In the genomic region with DNA sequence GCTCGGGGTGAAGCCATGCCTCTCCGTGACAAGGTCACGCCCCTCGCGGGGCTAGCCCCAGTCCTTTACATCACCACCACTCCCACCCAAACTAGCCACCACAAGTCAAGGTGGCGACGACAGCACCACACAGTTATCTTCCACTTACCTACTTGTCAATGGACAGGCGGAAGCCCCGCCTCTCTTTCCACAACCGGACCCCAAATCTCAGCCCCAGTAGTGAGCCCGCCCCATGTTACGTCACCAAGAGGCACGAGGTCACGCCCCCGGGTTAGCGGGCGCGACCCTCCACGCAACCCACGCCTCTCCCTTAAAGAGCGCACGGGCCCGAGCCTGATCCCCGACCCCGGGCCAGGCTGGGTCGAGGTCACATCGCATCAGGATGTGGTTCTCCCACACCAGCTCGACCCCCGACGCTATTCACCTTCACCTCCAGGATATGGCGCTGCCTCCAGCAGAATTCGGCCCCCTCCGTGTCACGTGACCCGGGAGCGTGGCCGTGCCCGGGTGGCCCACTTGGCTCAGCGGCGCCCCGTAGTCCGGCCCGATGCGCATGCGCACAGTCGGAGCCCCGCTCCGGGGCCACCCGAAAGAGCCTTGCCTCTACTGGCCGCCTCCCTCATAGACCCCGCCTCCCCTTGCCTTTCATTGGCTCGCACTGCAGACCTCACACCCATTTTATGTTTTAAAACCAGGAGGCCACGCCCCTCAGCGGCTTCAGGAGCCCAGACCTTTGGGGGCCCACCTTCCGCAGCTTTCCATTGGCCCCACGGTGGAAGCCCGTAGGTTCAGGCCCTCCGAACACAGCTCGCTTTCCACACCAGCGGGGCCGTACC, we compare ENCODE assay signal across 1 cellular context.
TF ChIP-seq lines count a peak whose summit lies in the region.

No MANE protein-coding gene starts in this region.

TF ChIP-seq in HepG2, 621 proteins besides CTCF, POLR2A, EP300 and RAD21 (continued from another document and continues in another):
- TF ChIP-seq, protein P1, sequence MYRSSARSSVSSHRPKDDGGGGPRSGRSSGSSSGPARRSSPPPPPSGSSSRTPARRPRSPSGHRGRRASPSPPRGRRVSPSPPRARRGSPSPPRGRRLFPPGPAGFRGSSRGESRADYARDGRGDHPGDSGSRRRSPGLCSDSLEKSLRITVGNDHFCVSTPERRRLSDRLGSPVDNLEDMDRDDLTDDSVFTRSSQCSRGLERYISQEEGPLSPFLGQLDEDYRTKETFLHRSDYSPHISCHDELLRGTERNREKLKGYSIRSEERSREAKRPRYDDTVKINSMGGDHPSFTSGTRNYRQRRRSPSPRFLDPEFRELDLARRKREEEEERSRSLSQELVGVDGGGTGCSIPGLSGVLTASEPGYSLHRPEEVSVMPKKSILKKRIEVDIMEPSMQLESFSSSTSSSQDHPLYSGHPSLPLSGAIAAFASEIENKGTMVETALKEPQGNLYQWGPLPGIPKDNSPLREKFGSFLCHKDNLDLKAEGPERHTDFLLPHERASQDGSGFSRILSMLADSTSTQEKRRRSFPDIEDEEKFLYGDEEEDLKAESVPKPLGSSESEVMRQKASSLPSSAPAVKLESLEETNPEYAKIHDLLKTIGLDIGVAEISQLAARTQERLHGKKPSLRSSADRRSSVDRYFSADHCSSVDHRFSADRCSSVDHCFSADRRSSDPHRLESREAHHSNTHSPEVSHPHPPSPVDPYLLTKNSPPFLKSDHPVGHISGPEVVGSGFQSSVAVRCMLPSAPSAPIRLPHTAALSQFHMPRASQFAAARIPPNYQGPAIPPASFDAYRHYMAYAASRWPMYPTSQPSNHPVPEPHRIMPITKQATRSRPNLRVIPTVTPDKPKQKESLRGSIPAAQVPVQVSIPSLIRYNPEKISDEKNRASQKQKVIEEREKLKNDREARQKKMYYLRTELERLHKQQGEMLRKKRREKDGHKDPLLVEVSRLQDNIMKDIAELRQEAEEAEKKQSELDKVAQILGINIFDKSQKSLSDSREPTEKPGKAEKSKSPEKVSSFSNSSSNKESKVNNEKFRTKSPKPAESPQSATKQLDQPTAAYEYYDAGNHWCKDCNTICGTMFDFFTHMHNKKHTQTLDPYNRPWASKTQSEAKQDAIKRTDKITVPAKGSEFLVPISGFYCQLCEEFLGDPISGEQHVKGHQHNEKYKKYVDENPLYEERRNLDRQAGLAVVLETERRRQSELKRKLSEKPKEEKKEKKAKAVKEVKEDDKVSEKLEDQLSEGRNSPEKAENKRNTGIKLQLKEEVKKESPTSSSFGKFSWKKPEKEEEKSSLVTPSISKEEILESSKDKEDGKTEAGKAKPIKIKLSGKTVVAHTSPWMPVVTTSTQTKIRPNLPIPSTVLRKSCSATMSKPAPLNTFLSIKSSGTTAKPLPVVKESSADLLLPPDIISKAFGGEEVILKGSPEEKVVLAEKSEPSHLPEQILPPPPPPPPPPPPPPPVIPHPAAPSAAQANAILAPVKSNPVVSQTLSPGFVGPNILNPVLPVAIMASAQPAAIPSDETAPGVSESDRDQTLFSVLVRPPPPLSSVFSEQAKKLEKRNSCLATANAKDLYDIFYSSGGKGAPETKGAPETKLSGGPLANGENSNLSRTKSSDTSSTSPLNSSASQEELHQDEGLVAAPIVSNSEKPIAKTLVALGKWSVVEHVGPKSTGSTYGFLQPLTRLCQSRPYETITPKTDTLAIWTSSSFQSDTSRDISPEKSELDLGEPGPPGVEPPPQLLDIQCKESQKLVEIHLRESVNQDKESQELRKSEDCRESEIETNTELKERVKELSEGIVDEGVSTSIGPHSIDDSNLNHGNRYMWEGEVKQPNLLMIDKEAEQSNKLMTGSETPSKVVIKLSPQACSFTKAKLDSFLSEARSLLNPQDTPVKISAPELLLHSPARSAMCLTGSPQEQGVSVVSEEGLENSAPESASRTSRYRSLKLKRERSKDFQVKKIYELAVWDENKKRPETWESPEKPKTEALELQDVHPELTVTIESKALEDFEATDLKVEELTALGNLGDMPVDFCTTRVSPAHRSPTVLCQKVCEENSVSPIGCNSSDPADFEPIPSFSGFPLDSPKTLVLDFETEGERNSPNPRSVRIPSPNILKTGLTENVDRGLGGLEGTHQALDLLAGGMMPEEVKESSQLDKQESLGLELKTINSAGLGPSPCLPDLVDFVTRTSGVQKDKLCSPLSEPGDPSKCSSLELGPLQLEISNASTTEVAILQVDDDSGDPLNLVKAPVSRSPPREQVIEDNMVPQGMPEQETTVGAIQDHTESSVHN (CRISPR knock-in tag; IDR thresholded peaks at IDR 0.05) = no peak
- peak; percentile 66; the same call in 1 of the 2 replicates for TF ChIP-seq ERF (CRISPR knock-in tag; IDR thresholded peaks at IDR 0.05)
- TF ChIP-seq, protein P2, sequence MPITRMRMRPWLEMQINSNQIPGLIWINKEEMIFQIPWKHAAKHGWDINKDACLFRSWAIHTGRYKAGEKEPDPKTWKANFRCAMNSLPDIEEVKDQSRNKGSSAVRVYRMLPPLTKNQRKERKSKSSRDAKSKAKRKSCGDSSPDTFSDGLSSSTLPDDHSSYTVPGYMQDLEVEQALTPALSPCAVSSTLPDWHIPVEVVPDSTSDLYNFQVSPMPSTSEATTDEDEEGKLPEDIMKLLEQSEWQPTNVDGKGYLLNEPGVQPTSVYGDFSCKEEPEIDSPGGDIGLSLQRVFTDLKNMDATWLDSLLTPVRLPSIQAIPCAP (CRISPR knock-in tag; IDR thresholded peaks at IDR 0.05; ENCODE audit: low read depth) = no peak
- TF ChIP-seq SPEN (CRISPR knock-in tag; IDR thresholded peaks at IDR 0.05; ENCODE audit: low read depth) = peak; percentile 93
- no peak for TF ChIP-seq AKNA (CRISPR knock-in tag; IDR thresholded peaks at IDR 0.05; ENCODE audit: borderline replicate concordance)
- TF ChIP-seq, protein P3, sequence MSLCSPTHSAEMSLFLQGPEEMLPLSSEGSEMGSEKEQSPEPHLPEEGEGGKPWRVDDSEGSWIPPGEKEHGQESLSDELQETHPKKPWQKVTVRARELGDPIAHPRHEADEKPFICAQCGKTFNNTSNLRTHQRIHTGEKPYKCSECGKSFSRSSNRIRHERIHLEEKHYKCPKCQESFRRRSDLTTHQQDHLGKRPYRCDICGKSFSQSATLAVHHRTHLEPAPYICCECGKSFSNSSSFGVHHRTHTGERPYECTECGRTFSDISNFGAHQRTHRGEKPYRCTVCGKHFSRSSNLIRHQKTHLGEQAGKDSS (CRISPR knock-in tag; IDR thresholded peaks at IDR 0.05; ENCODE audit: borderline replicate concordance, low read depth) = no peak; the same call in 1 of the 2 replicates
- TF ChIP-seq ZBTB4 (CRISPR knock-in tag; IDR thresholded peaks at IDR 0.05; ENCODE audit: borderline replicate concordance) = no peak
- no peak for TF ChIP-seq NBN (conservative IDR thresholded peaks at IDR 0.05)
- TF ChIP-seq ETS1 (CRISPR knock-in tag; IDR thresholded peaks at IDR 0.05) = no peak; the same call in 1 of the 2 replicates
- TF ChIP-seq HOXA9 (CRISPR knock-in tag; IDR thresholded peaks at IDR 0.05; ENCODE audit: borderline replicate concordance) = no peak
- TF ChIP-seq ZNF644 (CRISPR knock-in tag; IDR thresholded peaks at IDR 0.05; ENCODE audit: low read depth) = no peak
- peak; percentile 47 to 92 for TF ChIP-seq NR2F1 (CRISPR knock-in tag; IDR thresholded peaks at IDR 0.05)
- no peak for TF ChIP-seq ZKSCAN5 (CRISPR knock-in tag; IDR thresholded peaks at IDR 0.05)
- no peak for TF ChIP-seq POLR2AphosphoS2 (IDR thresholded peaks at IDR 0.05; ENCODE audit: low read depth, low read length)
- no peak for TF ChIP-seq ZNF354B (CRISPR knock-in tag; IDR thresholded peaks at IDR 0.05)
- 0 out of 2 replicates have a peak, but pooled peaks have one; percentile 34 for TF ChIP-seq ZNF451 (CRISPR knock-in tag; IDR thresholded peaks at IDR 0.05)
- TF ChIP-seq TBL1XR1 (IDR thresholded peaks at IDR 0.05; ENCODE audit: borderline replicate concordance, low read length, partially characterized antibody) = peak; percentile 25
- TF ChIP-seq FOXJ3 (CRISPR knock-in tag; IDR thresholded peaks at IDR 0.05; ENCODE audit: borderline replicate concordance) = peak; percentile 47; the same call in 1 of the 2 replicates
- peak; percentile 69; the same call in 1 of the 2 replicates for TF ChIP-seq ZNF619 (CRISPR knock-in tag; IDR thresholded peaks at IDR 0.05)
- TF ChIP-seq, protein P4, sequence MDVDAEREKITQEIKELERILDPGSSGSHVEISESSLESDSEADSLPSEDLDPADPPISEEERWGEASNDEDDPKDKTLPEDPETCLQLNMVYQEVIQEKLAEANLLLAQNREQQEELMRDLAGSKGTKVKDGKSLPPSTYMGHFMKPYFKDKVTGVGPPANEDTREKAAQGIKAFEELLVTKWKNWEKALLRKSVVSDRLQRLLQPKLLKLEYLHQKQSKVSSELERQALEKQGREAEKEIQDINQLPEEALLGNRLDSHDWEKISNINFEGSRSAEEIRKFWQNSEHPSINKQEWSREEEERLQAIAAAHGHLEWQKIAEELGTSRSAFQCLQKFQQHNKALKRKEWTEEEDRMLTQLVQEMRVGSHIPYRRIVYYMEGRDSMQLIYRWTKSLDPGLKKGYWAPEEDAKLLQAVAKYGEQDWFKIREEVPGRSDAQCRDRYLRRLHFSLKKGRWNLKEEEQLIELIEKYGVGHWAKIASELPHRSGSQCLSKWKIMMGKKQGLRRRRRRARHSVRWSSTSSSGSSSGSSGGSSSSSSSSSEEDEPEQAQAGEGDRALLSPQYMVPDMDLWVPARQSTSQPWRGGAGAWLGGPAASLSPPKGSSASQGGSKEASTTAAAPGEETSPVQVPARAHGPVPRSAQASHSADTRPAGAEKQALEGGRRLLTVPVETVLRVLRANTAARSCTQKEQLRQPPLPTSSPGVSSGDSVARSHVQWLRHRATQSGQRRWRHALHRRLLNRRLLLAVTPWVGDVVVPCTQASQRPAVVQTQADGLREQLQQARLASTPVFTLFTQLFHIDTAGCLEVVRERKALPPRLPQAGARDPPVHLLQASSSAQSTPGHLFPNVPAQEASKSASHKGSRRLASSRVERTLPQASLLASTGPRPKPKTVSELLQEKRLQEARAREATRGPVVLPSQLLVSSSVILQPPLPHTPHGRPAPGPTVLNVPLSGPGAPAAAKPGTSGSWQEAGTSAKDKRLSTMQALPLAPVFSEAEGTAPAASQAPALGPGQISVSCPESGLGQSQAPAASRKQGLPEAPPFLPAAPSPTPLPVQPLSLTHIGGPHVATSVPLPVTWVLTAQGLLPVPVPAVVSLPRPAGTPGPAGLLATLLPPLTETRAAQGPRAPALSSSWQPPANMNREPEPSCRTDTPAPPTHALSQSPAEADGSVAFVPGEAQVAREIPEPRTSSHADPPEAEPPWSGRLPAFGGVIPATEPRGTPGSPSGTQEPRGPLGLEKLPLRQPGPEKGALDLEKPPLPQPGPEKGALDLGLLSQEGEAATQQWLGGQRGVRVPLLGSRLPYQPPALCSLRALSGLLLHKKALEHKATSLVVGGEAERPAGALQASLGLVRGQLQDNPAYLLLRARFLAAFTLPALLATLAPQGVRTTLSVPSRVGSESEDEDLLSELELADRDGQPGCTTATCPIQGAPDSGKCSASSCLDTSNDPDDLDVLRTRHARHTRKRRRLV (CRISPR knock-in tag; IDR thresholded peaks at IDR 0.05) = peak; percentile 89; the same call in 1 of the 2 replicates
- TF ChIP-seq ZNF720 (CRISPR knock-in tag; IDR thresholded peaks at IDR 0.05) = peak; percentile 31; the same call in 1 of the 2 replicates
